In genomic region chr14:22791302-22791701, GRCh38 we compare ENCODE assay signal across 13 cellular contexts. TPM values are rescaled to one million over a fixed set of nuclear protein-coding genes. Genes with fewer than 3 reads are reported as not detected.
DNase-seq lines count a peak whose midpoint lies in the region; ATAC-seq, FAIRE-seq and TF ChIP-seq lines count a peak whose summit lies in the region.
"Had no signal": no experiment of that assay in that cellular context is flagged by ENCODE, and none has a peak within 500 bp of the region (broad histone marks: within the 10 kb centered on the region; RNA-seq: fewer than 3 reads in every experiment).

No MANE protein-coding gene starts in this region.

- 0 out of 2 replicates have a peak, but pooled peaks cover 6% of the 10 kb centered on the region for H3K9me2 ChIP-seq in GM23338 (ENCODE audit: insufficient read depth)

- no peak overlapping the region for H3K27ac ChIP-seq in GM23338 (ENCODE audit: low read depth)
- H3K27ac ChIP-seq in ovary = no peak overlapping the region

- CTCF ChIA-PET in AG04449 (lab: Yijun Ruan, JAX) = interaction anchor here (0.9 to 2.6 kb wide), 6 partner anchors 14 to 235 kb away, joined by 4 to 9 read pairs (median 6); no protein-coding TSS in a partner anchor
- CTCF ChIA-PET in activated B cell treated with CpG ODN at 0.5 μM for 24 hours (lab: Charles Lee) = interaction anchor here (0.8 to 2.6 kb wide), 5 partner anchors 11 to 63 kb away, joined by 3 to 16 read pairs (median 3); no protein-coding TSS in a partner anchor

- intact Hi-C loops in activated B cell treated with CpG ODN at 0.5 μM for 24 hours (cut with micrococcal nuclease) (no loop called here), ovary (cut with DNase I) (no loop called here)

- no peaks in the 10 kb centered on the region for H3K27me3 ChIP-seq in GM23338 (ENCODE audit: insufficient read depth)
- H3K27me3 ChIP-seq in ovary = no peaks in the 10 kb centered on the region

- H3F3A ChIP-seq in GM23338 (replicated peaks; ENCODE audit: low read depth) = no peaks in the 10 kb centered on the region

- H3K4me1 Mint-ChIP-seq in activated B cell treated with CpG ODN at 0.5 μM for 24 hours (peaks cover 70% of the 10 kb centered on the region), GM23338 (peaks cover 3% of the 10 kb centered on the region)
- H3K4me1 Mint-ChIP-seq: CD8-positive, alpha-beta memory T cell had no signal

- no peak for TF ChIP-seq CTCF in AG04449 (IDR thresholded peaks at IDR 0.05; ENCODE audit: insufficient read depth, low read length, missing control alignments)
- TF ChIP-seq CTCF in activated B cell treated with CpG ODN at 0.5 μM for 24 hours (IDR thresholded peaks at IDR 0.05) = no peak
- no peak for TF ChIP-seq CTCF in GM23338 (conservative IDR thresholded peaks at IDR 0.05; ENCODE audit: low read depth in 2 of 2)
- no peak for TF ChIP-seq CTCF in ovary (IDR thresholded peaks at IDR 0.05)
- no peak for TF ChIP-seq CTCF in D721Med (IDR thresholded peaks at IDR 0.05; ENCODE audit: insufficient read depth, missing control alignments)

- 44 to 61% (median 45%) methylated on average over 3 of the region's 3 CpGs for WGBS in ovary, 3 donors

- H3K36me3 ChIP-seq in GM23338 (ENCODE audit: insufficient read depth) (no peaks in the 10 kb centered on the region), ovary (no peaks in the 10 kb centered on the region)

- H3K79me2 ChIP-seq in GM23338 (replicated peaks; ENCODE audit: insufficient read depth) = no peaks in the 10 kb centered on the region

- H3K9me3 Mint-ChIP-seq in activated B cell treated with CpG ODN at 0.5 μM for 24 hours (no peaks in the 10 kb centered on the region), GM23338 (peaks cover 5% of the 10 kb centered on the region; the same call in 2 of the 3 replicates)
- H3K9me3 Mint-ChIP-seq: activated naive CD8-positive, alpha-beta T cell treated with anti-CD3 and anti-CD28 coated beads, Interleukin-2, amount 10 ng/mL, durations not matched to agents 7 days and 5 days; CD8-positive, alpha-beta memory T cell; stimulated activated naive CD8-positive, alpha-beta T cell treated with anti-CD3 and anti-CD28 coated beads, Interleukin-15, amount 100 ng/mL, for 72 hours had no signal

- H3K4me1 ChIP-seq in GM23338 (ENCODE audit: insufficient read depth) (peaks cover 3% of the 10 kb centered on the region; the same call in 1 of the 2 replicates), ovary (ENCODE audit: insufficient read depth) (no peaks in the 10 kb centered on the region)

- FAIRE-seq in GM19239 (lab: Jason Lieb, UNC) = peak; percentile 28
- FAIRE-seq in D721Med (lab: Jason Lieb, UNC) = no peak

- POLR2A ChIA-PET in AG04449 (lab: Yijun Ruan, JAX) (interaction anchor here (0.5 kb wide), 1 partner anchor 46 kb away, joined by 3 read pairs; the partner anchor contains the start of gene MMP14), activated B cell treated with CpG ODN at 0.5 μM for 24 hours (lab: Charles Lee) (interaction anchor here (0.7 to 4.9 kb wide), 11 partner anchors 13 to 330 kb away, joined by 3 to 55 read pairs (median 9); partner anchors contain the start of genes MMP14 and OXA1L)

- H3K27ac Mint-ChIP-seq in activated B cell treated with CpG ODN at 0.5 μM for 24 hours = peak overlapping the region; percentile 91
- H3K27ac Mint-ChIP-seq in GM23338 = no peak overlapping the region
- H3K27ac Mint-ChIP-seq: activated naive CD8-positive, alpha-beta T cell treated with anti-CD3 and anti-CD28 coated beads, Interleukin-2, amount 10 ng/mL, durations not matched to agents 7 days and 5 days; CD8-positive, alpha-beta memory T cell; stimulated activated naive CD8-positive, alpha-beta T cell treated with anti-CD3 and anti-CD28 coated beads, Interleukin-15, amount 100 ng/mL, for 72 hours had no signal

- no peaks in the 10 kb centered on the region for H4K20me1 ChIP-seq in GM23338 (replicated peaks; ENCODE audit: insufficient read depth)

- H3K4me3 ChIP-seq in AG04449 (ENCODE audit: low read depth, low read length) (no peak overlapping the region), GM23338 (no peak overlapping the region), ovary (no peak overlapping the region)

- no peak for TF ChIP-seq POLR2A in ovary (IDR thresholded peaks at IDR 0.05)

- no peak for TF ChIP-seq EP300 in ovary (IDR thresholded peaks at IDR 0.05)

- H3K9me3 ChIP-seq in ovary = no peaks in the 10 kb centered on the region

- DNase-seq in AG04449 (ENCODE audit: low read depth, low spot score) (peak; percentile 50), GM19239 (ENCODE audit: insufficient read length, low spot score) (no peak), activated B cell treated with CpG ODN at 0.5 μM for 24 hours (no peak), kidney tubule cell (ENCODE audit: low spot score) (peak; percentile 89), GM23338 (ENCODE audit: low spot score) (no peak), SKM-1 treated with dmso at 0.1 percent for 144 hours (lab: John Stamatoyannopoulos, UW; ENCODE audit: unreplicated experiment) (no peak), ovary (no peak), D721Med (ENCODE audit: insufficient read length, low spot score) (no peak)
- DNase-seq: activated CD4-positive, alpha-beta T cell treated with anti-CD3 and anti-CD28 coated beads, Interleukin-2, amount 50 U/mL, for 1 hour; activated naive CD8-positive, alpha-beta T cell treated with anti-CD3 and anti-CD28 coated beads, Interleukin-2, amount 10 ng/mL, durations not matched to agents 7 days and 5 days; CD8-positive, alpha-beta memory T cell; NCI-H1417 treated with DMSO at 0.1 percent for 48 hours; stimulated activated naive CD8-positive, alpha-beta T cell treated with anti-CD3 and anti-CD28 coated beads, Interleukin-15, amount 100 ng/mL, for 72 hours had no signal

- no peak overlapping the region for H2AFZ ChIP-seq in GM23338

- H3K27me3 Mint-ChIP-seq in activated B cell treated with CpG ODN at 0.5 μM for 24 hours = no peaks in the 10 kb centered on the region
- peaks cover 5% of the 10 kb centered on the region for H3K27me3 Mint-ChIP-seq in GM23338 (ENCODE audit: insufficient read depth, low read depth, poor library complexity)

- no peak for ATAC-seq in activated B cell treated with CpG ODN at 0.5 μM for 24 hours (ENCODE audit: low read depth)
- no peak for ATAC-seq in GM23338
- ATAC-seq: stimulated activated naive CD8-positive, alpha-beta T cell treated with anti-CD3 and anti-CD28 coated beads, Interleukin-15, amount 100 ng/mL, for 72 hours had no signal

- H3K4me3 Mint-ChIP-seq in activated B cell treated with CpG ODN at 0.5 μM for 24 hours (peak overlapping the region; percentile 28), GM23338 (no peak overlapping the region)
- H3K4me3 Mint-ChIP-seq: activated naive CD8-positive, alpha-beta T cell treated with anti-CD3 and anti-CD28 coated beads, Interleukin-2, amount 10 ng/mL, durations not matched to agents 7 days and 5 days; CD8-positive, alpha-beta memory T cell; stimulated activated naive CD8-positive, alpha-beta T cell treated with anti-CD3 and anti-CD28 coated beads, Interleukin-15, amount 100 ng/mL, for 72 hours had no signal

- H3K4me2 ChIP-seq in GM23338 = no peak overlapping the region

- H3K36me3 Mint-ChIP-seq in activated B cell treated with CpG ODN at 0.5 μM for 24 hours (ENCODE audit: low read depth) = no peaks in the 10 kb centered on the region
- H3K36me3 Mint-ChIP-seq in GM23338 (ENCODE audit: low read depth) = peaks cover 4% of the 10 kb centered on the region
- H3K36me3 Mint-ChIP-seq: activated naive CD8-positive, alpha-beta T cell treated with anti-CD3 and anti-CD28 coated beads, Interleukin-2, amount 10 ng/mL, durations not matched to agents 7 days and 5 days had no signal

TF ChIP-seq in GM23338, 12 proteins besides CTCF, POLR2A, EP300 and RAD21 (continues in another document):
- TF ChIP-seq STAT1 (IDR thresholded peaks at IDR 0.05; ENCODE audit: unreplicated experiment) = no peak

RNA-seq across cellular contexts. Expression of gene SLC7A7, which starts 23.9 kb away (rescaled TPM):
- total RNA-seq in activated B cell treated with CpG ODN at 0.5 μM for 24 hours (30.8 and 33.7 TPM in 2 replicates), ovary (10 to 100 TPM in 1 of 7 donors, 1 to 10 TPM in 5, under 1 TPM in 1; 0.91 to 25.0 (median 5.1) TPM)
- total RNA-seq in GM23338 (2014; rRNA removed; shearing (Covaris generic)) = 3.6 and 6.1 TPM in 2 replicates
- polyA plus RNA-seq in GM23338 (2016; fragmentation: Nextera tagmentation; extraction: Ambion mirVana) (2.7 and 4.1 TPM in 2 replicates), ovary (10 to 100 TPM in 1 of 2 donors, 1 to 10 TPM in 1; 3.2 to 23.2 TPM)
- polyA plus RNA-seq: CD8-positive, alpha-beta memory T cell had no signal

RNA-seq across cellular contexts. Expression of gene OXA1L, which starts 24.8 kb away (rescaled TPM):
- 174 and 190 TPM in 2 replicates for total RNA-seq in activated B cell treated with CpG ODN at 0.5 μM for 24 hours
- 89.9 and 91.7 TPM in 2 replicates for total RNA-seq in GM23338 (2014; rRNA removed; shearing (Covaris generic))
- polyA plus RNA-seq in GM23338 (2016; fragmentation: Nextera tagmentation; extraction: Ambion mirVana) = 57.6 and 61.7 TPM in 2 replicates
- 10 to 100 TPM; 52.7 to 99.3 (median 83.8) TPM for total RNA-seq in ovary
- 100 to 1,000 TPM in 1 of 2 donors, 10 to 100 TPM in 1; 96.9 to 199 TPM for polyA plus RNA-seq in ovary

RNA-seq across cellular contexts. Expression of gene MRPL52, which starts 38.4 kb away (rescaled TPM):
- total RNA-seq in activated B cell treated with CpG ODN at 0.5 μM for 24 hours (142 and 150 TPM in 2 replicates), ovary (10 to 100 TPM; 29.0 to 78.3 (median 54.1) TPM)
- total RNA-seq in GM23338 (2014; rRNA removed; shearing (Covaris generic)) = 131 and 138 TPM in 2 replicates
- polyA plus RNA-seq in GM23338 (2016; fragmentation: Nextera tagmentation; extraction: Ambion mirVana) (617 and 691 TPM in 2 replicates), ovary (10 to 100 TPM; 32.9 to 45.3 TPM)

RNA-seq across cellular contexts. Expression of gene MMP14, which starts 45.1 kb away (rescaled TPM):
- total RNA-seq in activated B cell treated with CpG ODN at 0.5 μM for 24 hours (3.4 and 4.1 TPM in 2 replicates), ovary (100 to 1,000 TPM in 4 of 7 donors, 10 to 100 TPM in 3; 70.0 to 267 (median 174) TPM)
- 48.9 and 56.4 TPM in 2 replicates for total RNA-seq in GM23338 (2014; rRNA removed; shearing (Covaris generic))
- polyA plus RNA-seq in GM23338 (2016; fragmentation: Nextera tagmentation; extraction: Ambion mirVana) (6.5 and 7.0 TPM in 2 replicates), ovary (100 to 1,000 TPM in 1 of 2 donors, 10 to 100 TPM in 1; 90.2 to 156 TPM)
- polyA plus RNA-seq: CD8-positive, alpha-beta memory T cell had no signal

Comparison
In these comparisons a context has a peak if more than half of its experiments do, and no peak if none do; other contexts are left out.
1. DNase-seq: peak in AG04449 (single experiment) and kidney tubule cell (single experiment); none in GM19239 (single experiment), activated B cell treated with CpG ODN at 0.5 μM for 24 hours (single experiment), GM23338 (single experiment), SKM-1 treated with dmso at 0.1 percent for 144 hours (single experiment), ovary (0 of 5) and D721Med (single experiment).